ENCODE assay signal across 23 cellular contexts in the genomic region with DNA sequence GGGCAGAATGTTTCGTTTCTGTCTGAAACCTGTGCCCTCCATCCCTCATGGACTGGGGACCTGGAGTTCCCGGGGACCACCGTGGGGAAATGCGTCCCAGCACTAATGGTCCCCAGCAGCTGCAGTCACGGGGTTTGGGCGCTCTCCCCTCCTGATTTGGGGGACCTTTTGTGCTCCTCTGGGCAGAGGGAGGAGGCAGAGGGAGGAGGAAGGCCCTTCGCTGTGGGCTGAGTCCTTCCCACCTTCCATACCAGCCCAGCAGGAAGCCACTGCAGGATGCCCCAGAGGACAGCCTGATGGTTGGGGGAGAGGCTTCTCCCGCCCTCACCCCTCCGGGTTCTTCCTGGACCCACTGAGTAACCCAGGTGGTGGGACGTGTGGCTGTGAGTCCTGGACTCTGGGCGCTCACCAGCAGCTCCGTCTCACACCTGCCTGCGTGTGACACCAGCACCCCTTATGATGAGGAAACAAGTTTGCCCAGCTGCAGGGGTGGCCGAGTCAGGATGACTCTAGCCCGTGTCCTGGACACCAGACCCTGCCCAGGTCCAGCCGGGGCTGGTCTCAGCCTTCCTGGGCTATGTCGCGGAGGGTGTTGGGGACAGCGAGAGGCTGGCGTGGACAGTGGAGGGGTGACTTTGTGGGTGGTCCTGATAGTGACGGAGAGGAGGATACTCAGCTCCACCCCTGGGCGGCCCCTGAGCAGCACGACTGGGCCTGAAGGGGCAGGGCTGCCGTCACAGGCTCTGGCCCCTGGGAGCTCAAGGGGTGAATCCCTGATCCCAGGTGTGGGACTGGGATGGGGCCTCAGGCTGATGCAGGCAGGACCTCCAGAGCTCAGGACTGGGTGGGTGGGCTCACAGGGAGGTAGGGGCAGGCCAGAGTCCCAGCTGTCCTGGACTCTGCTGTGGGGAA. TPM values are rescaled to one million over a fixed set of nuclear protein-coding genes. Genes with fewer than 3 reads are reported as not detected.
DNase-seq lines count a peak whose midpoint lies in the region; ATAC-seq and TF ChIP-seq lines count a peak whose summit lies in the region.
"Had no signal": no experiment of that assay in that cellular context is flagged by ENCODE, and none has a peak within 500 bp of the region (broad histone marks: within the 10 kb centered on the region; RNA-seq: fewer than 3 reads in every experiment).

No MANE protein-coding gene starts in this region.

- POLR2A ChIA-PET in CD4-positive, alpha-beta memory T cell (lab: Charles Lee; ENCODE audit: partially characterized antibody): interaction anchor here (1.0 kb wide), 1 partner anchor 68 kb away, joined by 3 read pairs; a partner anchor contains a TSS

- H3K9me3 ChIP-seq in CD4-positive, alpha-beta memory T cell (ENCODE audit: control insufficient read depth in 1 of 2, low read length in 2 of 2): peaks cover 0 to 2% of the 10 kb centered on the region in 2 donors
- peaks cover 0 to 2% (median 0%) of the 10 kb centered on the region in 3 donors for H3K9me3 ChIP-seq in gastroesophageal sphincter
- no peaks in the 10 kb centered on the region for H3K9me3 ChIP-seq in ovary
- H3K9me3 ChIP-seq: colonic mucosa, vagina had no signal

- peak overlapping the region in 1 of 7 donors; percentile 30 for H3K27ac Mint-ChIP-seq in CD4-positive, alpha-beta memory T cell
- H3K27ac Mint-ChIP-seq in glutamatergic neuron (ENCODE audit: unreplicated experiment): no peak overlapping the region
- H3K27ac Mint-ChIP-seq: CD4-positive, CD25-positive, alpha-beta regulatory T cell had no signal

- TF ChIP-seq CTCF in gastroesophageal sphincter (IDR thresholded peaks at IDR 0.05) (no peak), ovary (IDR thresholded peaks at IDR 0.05) (no peak), glutamatergic neuron (IDR thresholded peaks at IDR 0.05; ENCODE audit: partially characterized antibody, unreplicated experiment) (no peak)

- no peaks in the 10 kb centered on the region for H3K36me3 ChIP-seq in CD4-positive, alpha-beta memory T cell (ENCODE audit: insufficient read depth, low read length)
- H3K36me3 ChIP-seq in gastroesophageal sphincter (peaks cover 0 to 5% of the 10 kb centered on the region in 2 donors), ovary (no peaks in the 10 kb centered on the region)
- H3K36me3 ChIP-seq: colonic mucosa, vagina had no signal

- peaks cover 0 to 10% (median 8%) of the 10 kb centered on the region in 8 donors for H3K9me3 Mint-ChIP-seq in CD4-positive, alpha-beta memory T cell
- peaks cover 9% of the 10 kb centered on the region for H3K9me3 Mint-ChIP-seq in glutamatergic neuron (ENCODE audit: unreplicated experiment)

- WGBS in gastroesophageal sphincter (ENCODE audit: low coverage in 1 of 2), 2 donors: 58 to 60% methylated on average over 1 to 4 of the region's 24 CpGs
- 46 to 68% (median 66%) methylated on average over 22 to 24 of the region's 24 CpGs for WGBS in ovary, 3 donors

- no peaks in the 10 kb centered on the region for H3K27me3 ChIP-seq in CD4-positive, alpha-beta memory T cell (ENCODE audit: insufficient read depth, low read length)
- H3K27me3 ChIP-seq in gastroesophageal sphincter (peaks cover 12% of the 10 kb centered on the region), ovary (no peaks in the 10 kb centered on the region)
- H3K27me3 ChIP-seq: colonic mucosa, vagina had no signal

- TF ChIP-seq EP300 in gastroesophageal sphincter (IDR thresholded peaks at IDR 0.05) (no peak), ovary (IDR thresholded peaks at IDR 0.05) (no peak)

- H3K36me3 Mint-ChIP-seq in CD4-positive, alpha-beta memory T cell: peaks cover 2 to 5% of the 10 kb centered on the region in 2 donors
- peaks cover 9% of the 10 kb centered on the region for H3K36me3 Mint-ChIP-seq in glutamatergic neuron (ENCODE audit: unreplicated experiment)
- H3K36me3 Mint-ChIP-seq: CD4-positive, CD25-positive, alpha-beta regulatory T cell had no signal

- DNase-seq in activated CD4-positive, CD25-positive, alpha-beta regulatory T cell treated with anti-CD3 and anti-CD28 coated beads, Interleukin-2, amount 50 U/mL, for 72 hours: peak; percentile 20
- DNase-seq in CD4-positive, alpha-beta memory T cell: no peak
- peak in 3 of 5 donors; percentile 5 to 22 (median 8) for DNase-seq in ovary
- DNase-seq in glutamatergic neuron: no peak
- DNase-seq in HCEC 1CT: no peak
- DNase-seq: CD4-positive, CD25-positive, alpha-beta regulatory T cell; colonic mucosa; DMS79; mammary epithelial cell; NCI-H1105 treated with DMSO at 0.1 percent for 48 hours; NCI-H2171; NCI-H774; stomach had no signal

- CTCF ChIA-PET in CD4-positive, alpha-beta memory T cell (lab: Charles Lee; ENCODE audit: partially characterized antibody): interaction anchor here (1.3 kb wide), 1 partner anchor 115 kb away, joined by 3 read pairs; no protein-coding TSS in a partner anchor

- no peaks in the 10 kb centered on the region for H3K27me3 Mint-ChIP-seq in CD4-positive, alpha-beta memory T cell
- H3K27me3 Mint-ChIP-seq in glutamatergic neuron (ENCODE audit: unreplicated experiment): peaks cover 6% of the 10 kb centered on the region
- H3K27me3 Mint-ChIP-seq: CD4-positive, CD25-positive, alpha-beta regulatory T cell; naive thymus-derived CD8-positive, alpha-beta T cell had no signal

- TF ChIP-seq POLR2A in gastroesophageal sphincter (IDR thresholded peaks at IDR 0.05) (no peak), ovary (IDR thresholded peaks at IDR 0.05) (no peak)

- peaks cover 52% of the 10 kb centered on the region for H3K4me1 ChIP-seq in CD4-positive, alpha-beta memory T cell (ENCODE audit: insufficient read depth, low read length)
- H3K4me1 ChIP-seq in gastroesophageal sphincter (peaks cover 0 to 6% (median 0%) of the 10 kb centered on the region in 3 donors), ovary (ENCODE audit: insufficient read depth) (no peaks in the 10 kb centered on the region)
- H3K4me1 ChIP-seq: colonic mucosa had no signal

- no peak overlapping the region for H3K4me3 ChIP-seq in CD4-positive, alpha-beta memory T cell (ENCODE audit: low read length in 2 of 2)
- H3K4me3 ChIP-seq in gastroesophageal sphincter (no peak overlapping the region), ovary (no peak overlapping the region)
- H3K4me3 ChIP-seq: colonic mucosa, stomach, vagina had no signal

- intact Hi-C loops in CD4-positive, alpha-beta memory T cell (cut with micrococcal nuclease): no loop called here
- intact Hi-C loops in ovary (cut with DNase I): no loop called here

- ATAC-seq in activated CD4-positive, CD25-positive, alpha-beta regulatory T cell treated with anti-CD3 and anti-CD28 coated beads, Interleukin-2, amount 50 U/mL, for 24 hours: no peak
- ATAC-seq in gastroesophageal sphincter (peak; percentile 16), GM21529 (IDR thresholded peaks at IDR 0.05; ENCODE audit: unreplicated experiment) (no peak)
- ATAC-seq: HCT116; naive thymus-derived CD8-positive, alpha-beta T cell had no signal

- peak overlapping the region; percentile 28 for H3K27ac ChIP-seq in CD4-positive, alpha-beta memory T cell (ENCODE audit: low read depth, low read length)
- H3K27ac ChIP-seq in gastroesophageal sphincter: no peak overlapping the region
- no peak overlapping the region for H3K27ac ChIP-seq in ovary
- H3K27ac ChIP-seq: colonic mucosa, stomach, vagina had no signal

- H3K4me3 Mint-ChIP-seq in CD4-positive, alpha-beta memory T cell: no peak overlapping the region
- no peak overlapping the region for H3K4me3 Mint-ChIP-seq in glutamatergic neuron (ENCODE audit: unreplicated experiment)
- H3K4me3 Mint-ChIP-seq: CD4-positive, CD25-positive, alpha-beta regulatory T cell; naive thymus-derived CD8-positive, alpha-beta T cell had no signal

- H3K4me1 Mint-ChIP-seq in CD4-positive, alpha-beta memory T cell: peaks cover 17 to 41% (median 22%) of the 10 kb centered on the region in 4 donors
- no peaks in the 10 kb centered on the region for H3K4me1 Mint-ChIP-seq in glutamatergic neuron (ENCODE audit: low read depth, unreplicated experiment)

RNA-seq across cellular contexts. Expression of a gene that starts 3.5 kb away (rescaled TPM):
- 1 to 10 TPM; 6.3 to 6.8 TPM for total RNA-seq in CD4-positive, alpha-beta memory T cell
- polyA plus RNA-seq in CD4-positive, alpha-beta memory T cell: 1 to 10 TPM in 1 of 2 donors, under 1 TPM in 1; 0.71 to 1.3 TPM
- total RNA-seq in gastroesophageal sphincter (1 to 10 TPM in 3 of 4 donors, under 1 TPM in 1; 0.93 to 2.3 (median 1.9) TPM), ovary (1 to 10 TPM; 2.1 to 4.2 (median 2.5) TPM), glutamatergic neuron (ENCODE audit: unreplicated experiment) (1.5 TPM)
- 1 to 10 TPM in 1 of 2 donors, under 1 TPM in 1; 0.27 to 2.2 TPM for polyA plus RNA-seq in ovary
- total RNA-seq: epithelial cell of proximal tubule had no signal

RNA-seq across cellular contexts. Expression of a gene that starts 42.2 kb away (rescaled TPM):
- 10 to 100 TPM; 80.6 to 83.0 TPM for total RNA-seq in CD4-positive, alpha-beta memory T cell
- polyA plus RNA-seq in CD4-positive, alpha-beta memory T cell: 10 to 100 TPM in 1 of 2 donors, 1 to 10 TPM in 1; 9.9 to 18.7 TPM
- 10 to 100 TPM; 19.2 to 34.7 (median 23.2) TPM for total RNA-seq in gastroesophageal sphincter
- total RNA-seq in ovary: 10 to 100 TPM; 15.5 to 34.3 (median 26.8) TPM
- 10 to 100 TPM in 1 of 2 donors, 1 to 10 TPM in 1; 2.2 to 21.7 TPM for polyA plus RNA-seq in ovary
- total RNA-seq in glutamatergic neuron (ENCODE audit: unreplicated experiment): 67.1 TPM

RNA-seq across cellular contexts. Expression of a gene that starts 53.9 kb away (rescaled TPM):
- not detected for total RNA-seq in CD4-positive, alpha-beta memory T cell
- polyA plus RNA-seq in CD4-positive, alpha-beta memory T cell: not detected
- total RNA-seq in gastroesophageal sphincter (not detected), ovary (under 1 TPM in 2 of 7 donors, not detected in 5; 0.18 to 0.36 TPM), glutamatergic neuron (ENCODE audit: unreplicated experiment) (not detected)
- polyA plus RNA-seq in ovary: not detected
- total RNA-seq: astrocyte; CD4-positive, CD25-positive, alpha-beta regulatory T cell; epithelial cell of proximal tubule; frontal cortex; mammary epithelial cell; naive thymus-derived CD8-positive, alpha-beta T cell; RPMI7951; vagina had no signal
- polyA plus RNA-seq: CD4-positive, CD25-positive, alpha-beta regulatory T cell; mammary epithelial cell; naive thymus-derived CD8-positive, alpha-beta T cell had no signal

Comparison
In these comparisons a context has a peak if more than half of its experiments do, and no peak if none do; other contexts are left out.
1. DNase-seq: peak in activated CD4-positive, CD25-positive, alpha-beta regulatory T cell treated with anti-CD3 and anti-CD28 coated beads, Interleukin-2, amount 50 U/mL, for 72 hours (single experiment) and ovary (3 of 5); none in CD4-positive, alpha-beta memory T cell (0 of 5), glutamatergic neuron (single experiment) and HCEC 1CT (single experiment).